In the genomic region with DNA sequence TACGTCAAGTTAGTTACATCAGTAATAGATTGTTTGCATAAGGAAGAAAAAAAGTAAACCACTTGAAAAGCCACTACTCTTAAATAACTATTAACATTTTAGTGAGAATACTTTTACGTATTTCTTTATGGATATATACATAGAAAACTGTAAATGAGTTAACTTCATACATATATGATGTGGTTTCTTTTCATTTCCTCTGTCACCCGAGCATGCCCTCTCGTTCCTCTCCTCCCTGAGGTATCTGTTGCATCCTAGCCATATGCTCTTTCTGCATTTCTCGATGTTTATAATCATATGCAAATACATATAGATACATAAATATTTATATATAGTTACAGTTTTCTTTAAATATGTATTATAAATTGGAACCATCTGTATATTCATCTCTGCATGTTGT, we compare ENCODE assay signal across 1 cellular context.
TF ChIP-seq lines count a peak whose summit lies in the region.

No MANE protein-coding gene starts in this region.

TF ChIP-seq in HepG2, 621 proteins besides CTCF, POLR2A, EP300 and RAD21:
- TF ChIP-seq, protein P1, sequence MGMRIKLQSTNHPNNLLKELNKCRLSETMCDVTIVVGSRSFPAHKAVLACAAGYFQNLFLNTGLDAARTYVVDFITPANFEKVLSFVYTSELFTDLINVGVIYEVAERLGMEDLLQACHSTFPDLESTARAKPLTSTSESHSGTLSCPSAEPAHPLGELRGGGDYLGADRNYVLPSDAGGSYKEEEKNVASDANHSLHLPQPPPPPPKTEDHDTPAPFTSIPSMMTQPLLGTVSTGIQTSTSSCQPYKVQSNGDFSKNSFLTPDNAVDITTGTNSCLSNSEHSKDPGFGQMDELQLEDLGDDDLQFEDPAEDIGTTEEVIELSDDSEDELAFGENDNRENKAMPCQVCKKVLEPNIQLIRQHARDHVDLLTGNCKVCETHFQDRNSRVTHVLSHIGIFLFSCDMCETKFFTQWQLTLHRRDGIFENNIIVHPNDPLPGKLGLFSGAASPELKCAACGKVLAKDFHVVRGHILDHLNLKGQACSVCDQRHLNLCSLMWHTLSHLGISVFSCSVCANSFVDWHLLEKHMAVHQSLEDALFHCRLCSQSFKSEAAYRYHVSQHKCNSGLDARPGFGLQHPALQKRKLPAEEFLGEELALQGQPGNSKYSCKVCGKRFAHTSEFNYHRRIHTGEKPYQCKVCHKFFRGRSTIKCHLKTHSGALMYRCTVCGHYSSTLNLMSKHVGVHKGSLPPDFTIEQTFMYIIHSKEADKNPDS (CRISPR knock-in tag; IDR thresholded peaks at IDR 0.05), result no peak
- no peak for TF ChIP-seq ZBTB20 (CRISPR knock-in tag; IDR thresholded peaks at IDR 0.05; ENCODE audit: borderline replicate concordance, low read depth)
- no peak for TF ChIP-seq ZNF264 (CRISPR knock-in tag; IDR thresholded peaks at IDR 0.05)
- no peak for TF ChIP-seq HES4 (CRISPR knock-in tag; IDR thresholded peaks at IDR 0.05; ENCODE audit: borderline replicate concordance)
- TF ChIP-seq BHLHE40 (IDR thresholded peaks at IDR 0.05; ENCODE audit: low read length), result no peak
- no peak for TF ChIP-seq KLF15 (CRISPR knock-in tag; IDR thresholded peaks at IDR 0.05; ENCODE audit: borderline replicate concordance)
- TF ChIP-seq, protein P2, sequence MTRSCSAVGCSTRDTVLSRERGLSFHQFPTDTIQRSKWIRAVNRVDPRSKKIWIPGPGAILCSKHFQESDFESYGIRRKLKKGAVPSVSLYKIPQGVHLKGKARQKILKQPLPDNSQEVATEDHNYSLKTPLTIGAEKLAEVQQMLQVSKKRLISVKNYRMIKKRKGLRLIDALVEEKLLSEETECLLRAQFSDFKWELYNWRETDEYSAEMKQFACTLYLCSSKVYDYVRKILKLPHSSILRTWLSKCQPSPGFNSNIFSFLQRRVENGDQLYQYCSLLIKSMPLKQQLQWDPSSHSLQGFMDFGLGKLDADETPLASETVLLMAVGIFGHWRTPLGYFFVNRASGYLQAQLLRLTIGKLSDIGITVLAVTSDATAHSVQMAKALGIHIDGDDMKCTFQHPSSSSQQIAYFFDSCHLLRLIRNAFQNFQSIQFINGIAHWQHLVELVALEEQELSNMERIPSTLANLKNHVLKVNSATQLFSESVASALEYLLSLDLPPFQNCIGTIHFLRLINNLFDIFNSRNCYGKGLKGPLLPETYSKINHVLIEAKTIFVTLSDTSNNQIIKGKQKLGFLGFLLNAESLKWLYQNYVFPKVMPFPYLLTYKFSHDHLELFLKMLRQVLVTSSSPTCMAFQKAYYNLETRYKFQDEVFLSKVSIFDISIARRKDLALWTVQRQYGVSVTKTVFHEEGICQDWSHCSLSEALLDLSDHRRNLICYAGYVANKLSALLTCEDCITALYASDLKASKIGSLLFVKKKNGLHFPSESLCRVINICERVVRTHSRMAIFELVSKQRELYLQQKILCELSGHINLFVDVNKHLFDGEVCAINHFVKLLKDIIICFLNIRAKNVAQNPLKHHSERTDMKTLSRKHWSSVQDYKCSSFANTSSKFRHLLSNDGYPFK (CRISPR knock-in tag; IDR thresholded peaks at IDR 0.05; ENCODE audit: borderline replicate concordance), result no peak
- no peak for TF ChIP-seq ZNF703 (CRISPR knock-in tag; IDR thresholded peaks at IDR 0.05; ENCODE audit: borderline replicate concordance)
- no peak for TF ChIP-seq ZNF510 (CRISPR knock-in tag; IDR thresholded peaks at IDR 0.05; ENCODE audit: low read depth)
- TF ChIP-seq NFE2L2 (IDR thresholded peaks at IDR 0.05; ENCODE audit: low read length), result no peak
- no peak for TF ChIP-seq SP140L (CRISPR knock-in tag; IDR thresholded peaks at IDR 0.05; ENCODE audit: borderline replicate concordance)
- TF ChIP-seq ZNF468 (CRISPR knock-in tag; IDR thresholded peaks at IDR 0.05), result no peak
- TF ChIP-seq CREM (IDR thresholded peaks at IDR 0.05), result no peak
- TF ChIP-seq CREM (CRISPR knock-in tag; IDR thresholded peaks at IDR 0.05), result no peak
- TF ChIP-seq ZNF367 (CRISPR knock-in tag; IDR thresholded peaks at IDR 0.05; ENCODE audit: borderline replicate concordance), result no peak
- no peak for TF ChIP-seq SRY (CRISPR knock-in tag; IDR thresholded peaks at IDR 0.05)
